In genomic region chr17:3904486-3904885, GRCh38 we compare ENCODE assay signal across 17 cellular contexts. TPM values are rescaled to one million over a fixed set of nuclear protein-coding genes. Genes with fewer than 3 reads are reported as not detected.
DNase-seq lines count a peak whose midpoint lies in the region; ATAC-seq and TF ChIP-seq lines count a peak whose summit lies in the region.
"Had no signal": no experiment of that assay in that cellular context is flagged by ENCODE, and none has a peak within 500 bp of the region (broad histone marks: within the 10 kb centered on the region; RNA-seq: fewer than 3 reads in every experiment).

No MANE protein-coding gene starts in this region.

- peaks cover 29 to 54% of the 10 kb centered on the region in 2 donors for H3K4me1 Mint-ChIP-seq in stimulated activated naive B cell treated with anti-CD40 and anti-IgM and Interleukin-4, amounts not matched to agents 10 μg/mL and 1 μg/mL and 100 μg/mL, for 72 hours
- H3K4me1 Mint-ChIP-seq: activated naive CD4-positive, alpha-beta T cell treated with anti-CD3 and anti-CD28 coated beads, Interleukin-2, amount 50 U/mL, for 24 hours had no signal

- H3K4me3 Mint-ChIP-seq in stimulated activated naive B cell treated with anti-CD40 and anti-IgM and Interleukin-4, amounts not matched to agents 10 μg/mL and 1 μg/mL and 100 μg/mL, for 72 hours, result peak overlapping the region; percentile 72 to 73
- H3K4me3 Mint-ChIP-seq: activated naive CD4-positive, alpha-beta T cell treated with anti-CD3 and anti-CD28 coated beads, Interleukin-2, amount 50 U/mL, for 24 hours had no signal

- no peak for TF ChIP-seq POLR2A in transverse colon (IDR thresholded peaks at IDR 0.05)

- H3K9ac ChIP-seq in iPS-15b (ENCODE audit: low read depth, low read length), result no peak overlapping the region

- no peaks in the 10 kb centered on the region for H3K27me3 Mint-ChIP-seq in stimulated activated naive B cell treated with anti-CD40 and anti-IgM and Interleukin-4, amounts not matched to agents 10 μg/mL and 1 μg/mL and 100 μg/mL, for 72 hours
- H3K27me3 Mint-ChIP-seq: activated naive CD4-positive, alpha-beta T cell treated with anti-CD3 and anti-CD28 coated beads, Interleukin-2, amount 50 U/mL, for 24 hours had no signal

- no peak overlapping the region for H3K4me3 ChIP-seq in right cardiac atrium (ENCODE audit: low read length)
- H3K4me3 ChIP-seq in iPS-15b (ENCODE audit: low read depth, low read length), result peak overlapping the region; percentile 37
- no peak overlapping the region for H3K4me3 ChIP-seq in transverse colon
- H3K4me3 ChIP-seq: dorsolateral prefrontal cortex had no signal

- H3K27ac Mint-ChIP-seq in stimulated activated naive B cell treated with anti-CD40 and anti-IgM and Interleukin-4, amounts not matched to agents 10 μg/mL and 1 μg/mL and 100 μg/mL, for 72 hours, result peak overlapping the region; percentile 88
- H3K27ac Mint-ChIP-seq: activated naive CD4-positive, alpha-beta T cell treated with anti-CD3 and anti-CD28 coated beads, Interleukin-2, amount 50 U/mL, for 24 hours had no signal

- H3K4me1 ChIP-seq in right cardiac atrium (ENCODE audit: control insufficient read depth, insufficient read depth, low read length), result no peaks in the 10 kb centered on the region
- peaks cover 11% of the 10 kb centered on the region for H3K4me1 ChIP-seq in iPS-15b (ENCODE audit: control insufficient read depth, insufficient read depth, low read length)
- H3K4me1 ChIP-seq in transverse colon, result no peaks in the 10 kb centered on the region

- TF ChIP-seq CTCF in transverse colon (IDR thresholded peaks at IDR 0.05), result no peak

- no peak for DNase-seq in right cardiac atrium
- DNase-seq in cardiac septum (ENCODE audit: low spot score), result no peak
- DNase-seq in NAMALWA (ENCODE audit: low spot score), result peak; percentile 60
- peak; percentile 74 for DNase-seq in stimulated activated naive B cell treated with anti-CD40 and anti-IgM and Interleukin-4, amounts not matched to agents 10 μg/mL and 1 μg/mL and 100 μg/mL, for 72 hours
- no peak for DNase-seq in caudate nucleus (lab: John Stamatoyannopoulos, UW)
- DNase-seq in transverse colon, result no peak
- DNase-seq: AML-193, cerebellar nuclear complex, dorsolateral prefrontal cortex, MV-4-11, NCI-H2227 treated with DMSO at 0.1 percent for 48 hours had no signal

- no peaks in the 10 kb centered on the region for H3K9me3 Mint-ChIP-seq in stimulated activated naive B cell treated with anti-CD40 and anti-IgM and Interleukin-4, amounts not matched to agents 10 μg/mL and 1 μg/mL and 100 μg/mL, for 72 hours
- H3K9me3 Mint-ChIP-seq: activated naive CD4-positive, alpha-beta T cell treated with anti-CD3 and anti-CD28 coated beads, Interleukin-2, amount 50 U/mL, for 24 hours had no signal

- in situ Hi-C loops in transverse colon (cut with MboI; ENCODE audit: low pct_ligation_motif_present in 1 of 4, low pct_unique_long_range_greater_than_20kb in 1 of 4, low sequenced_read_pairs in 3 of 4), result no loop called here

- no peaks in the 10 kb centered on the region for H3K9me3 ChIP-seq in right cardiac atrium (ENCODE audit: control insufficient read depth, low read length)
- H3K9me3 ChIP-seq in iPS-15b (ENCODE audit: control insufficient read depth, insufficient read depth, low read length), result no peaks in the 10 kb centered on the region
- no peaks in the 10 kb centered on the region for H3K9me3 ChIP-seq in transverse colon

- H3K36me3 Mint-ChIP-seq in stimulated activated naive B cell treated with anti-CD40 and anti-IgM and Interleukin-4, amounts not matched to agents 10 μg/mL and 1 μg/mL and 100 μg/mL, for 72 hours, result peaks cover 15 to 29% of the 10 kb centered on the region in 2 donors
- H3K36me3 Mint-ChIP-seq: activated naive CD4-positive, alpha-beta T cell treated with anti-CD3 and anti-CD28 coated beads, Interleukin-2, amount 50 U/mL, for 24 hours had no signal

- WGBS in right cardiac atrium, result 84% methylated on average over 14 of the region's 14 CpGs
- WGBS in transverse colon (ENCODE audit: low coverage in 1 of 2), 2 donors, result 79% methylated on average over 9 of the region's 14 CpGs; no CpG with 5 or more reads in 1 of the 2 donors

- TF ChIP-seq EP300 in transverse colon (IDR thresholded peaks at IDR 0.05; ENCODE audit: low read depth), result no peak

- ATAC-seq in right cardiac atrium (peak; percentile 6 to 18), HG03565 (IDR thresholded peaks at IDR 0.05; ENCODE audit: unreplicated experiment) (no peak)
- ATAC-seq in stimulated activated naive B cell treated with anti-CD40 and anti-IgM and Interleukin-4, amounts not matched to agents 10 μg/mL and 1 μg/mL and 100 μg/mL, for 72 hours (replicated peaks), result peak; percentile 77 to 87

- no peaks in the 10 kb centered on the region for H3K27me3 ChIP-seq in right cardiac atrium (ENCODE audit: control insufficient read depth, insufficient read depth)
- H3K27me3 ChIP-seq in iPS-15b (ENCODE audit: control insufficient read depth, insufficient read depth, low read length), result no peaks in the 10 kb centered on the region
- no peaks in the 10 kb centered on the region for H3K27me3 ChIP-seq in transverse colon
- H3K27me3 ChIP-seq: dorsolateral prefrontal cortex had no signal

- H3K36me3 ChIP-seq in iPS-15b (ENCODE audit: control insufficient read depth, insufficient read depth, low read length), result no peaks in the 10 kb centered on the region
- no peaks in the 10 kb centered on the region for H3K36me3 ChIP-seq in transverse colon

- H3K27ac ChIP-seq in right cardiac atrium (ENCODE audit: low read length), result no peak overlapping the region
- no peak overlapping the region for H3K27ac ChIP-seq in caudate nucleus (ENCODE audit: low read depth, low read length)
- H3K27ac ChIP-seq in transverse colon, result peak overlapping the region in 1 of 4 donors; percentile 21
- H3K27ac ChIP-seq: dorsolateral prefrontal cortex had no signal

- intact Hi-C loops in right cardiac atrium (cut with DNase I), result no loop called here
- intact Hi-C loops in cardiac septum (cut with DNase I), result no loop called here
- intact Hi-C loops in transverse colon (cut with DNase I; ENCODE audit: low total_unique reads), result no loop called here

RNA-seq across cellular contexts. Expression of gene CAMKK1, which starts 11.6 kb away (rescaled TPM):
- total RNA-seq in right cardiac atrium (1 to 10 TPM; 4.2 to 6.7 (median 6.0) TPM), cardiac septum (5.2 TPM), transverse colon (10 to 100 TPM in 1 of 4 donors, 1 to 10 TPM in 3; 2.9 to 31.0 (median 5.0) TPM)
- polyA plus RNA-seq in right cardiac atrium, result 4.5 TPM

RNA-seq across cellular contexts. Expression of gene P2RX1, which starts 11.8 kb away (rescaled TPM):
- total RNA-seq in right cardiac atrium (1 to 10 TPM in 3 of 4 donors, under 1 TPM in 1; 0.74 to 3.8 (median 1.4) TPM), cardiac septum (5.1 TPM), transverse colon (10 to 100 TPM in 1 of 4 donors, 1 to 10 TPM in 2, under 1 TPM in 1; 0.82 to 11.2 (median 7.0) TPM)
- 1.1 TPM for polyA plus RNA-seq in right cardiac atrium
- total RNA-seq: astrocyte, lung microvascular endothelial cell, pulmonary artery endothelial cell had no signal

RNA-seq across cellular contexts. Expression of gene NCBP3, which starts 58.4 kb away (rescaled TPM):
- total RNA-seq in right cardiac atrium (10 to 100 TPM; 24.7 to 33.5 (median 27.1) TPM), cardiac septum (32.8 TPM), transverse colon (10 to 100 TPM; 28.9 to 55.6 (median 45.8) TPM)
- polyA plus RNA-seq in right cardiac atrium, result 13.9 TPM

RNA-seq across cellular contexts. Expression of gene ATP2A3, which starts 59.8 kb away (rescaled TPM):
- total RNA-seq in right cardiac atrium (10 to 100 TPM; 10.5 to 16.6 (median 15.5) TPM), cardiac septum (8.9 TPM), transverse colon (100 to 1,000 TPM; 142 to 300 (median 208) TPM)
- polyA plus RNA-seq in right cardiac atrium, result 7.9 TPM

Comparison
In these comparisons a context has a peak if more than half of its experiments do, and no peak if none do; other contexts are left out.
1. DNase-seq: peak in NAMALWA (single experiment) and stimulated activated naive B cell treated with anti-CD40 and anti-IgM and Interleukin-4, amounts not matched to agents 10 μg/mL and 1 μg/mL and 100 μg/mL, for 72 hours (single experiment); none in right cardiac atrium (0 of 3), cardiac septum (single experiment), caudate nucleus (0 of 61) and transverse colon (single experiment).